24 cellular contexts compared by ENCODE assay signal in genomic region chr1:57204091-57204490, GRCh38.
A peak's percentile ranks its signal among the peaks of the same experiment; 100 is the strongest.
DNase-seq lines count a peak whose midpoint lies in the region; ATAC-seq and TF ChIP-seq lines count a peak whose summit lies in the region.
"Had no signal": no experiment of that assay in that cellular context is flagged by ENCODE, and none has a peak within 500 bp of the region (broad histone marks: within the 10 kb centered on the region; RNA-seq: fewer than 3 reads in every experiment).

No MANE protein-coding gene starts in this region.

- H3K4me3 ChIP-seq in neuronal stem cell (ENCODE audit: low read length in 2 of 2) (no peak overlapping the region), left lung (no peak overlapping the region)
- H3K4me3 ChIP-seq: HAP-1, MG63, SJCRH30 had no signal

- H3K27me3 Mint-ChIP-seq in activated T-cell treated with anti-CD3 and anti-CD28 coated beads, Interleukin-2, amount 50 U/mL, for 72 hours (ENCODE audit: low read depth): no peaks in the 10 kb centered on the region
- H3K27me3 Mint-ChIP-seq in activated T-helper 17 cell treated with anti-CD3 and anti-CD28 coated beads, Interleukin-2, amount 50 U/mL, for 72 hours: no peaks in the 10 kb centered on the region
- H3K27me3 Mint-ChIP-seq: CD4-positive, CD25-positive, alpha-beta regulatory T cell had no signal

- H3K36me3 ChIP-seq in neuronal stem cell (replicated peaks in 1 of 2; ENCODE audit: control insufficient read depth in 2 of 2, insufficient read depth in 2 of 2, low read length in 2 of 2) (no peaks in the 10 kb centered on the region), left lung (no peaks in the 10 kb centered on the region)
- H3K36me3 ChIP-seq: BE2C, HAP-1, MG63, SJCRH30 had no signal

- H2AK5ac ChIP-seq in neuronal stem cell (ENCODE audit: low read depth, low read length): no peak overlapping the region

- H3K4me1 Mint-ChIP-seq in activated T-cell treated with anti-CD3 and anti-CD28 coated beads, Interleukin-2, amount 50 U/mL, for 72 hours (ENCODE audit: low read depth): no peaks in the 10 kb centered on the region
- no peaks in the 10 kb centered on the region for H3K4me1 Mint-ChIP-seq in activated T-helper 17 cell treated with anti-CD3 and anti-CD28 coated beads, Interleukin-2, amount 50 U/mL, for 72 hours

- H3K27ac Mint-ChIP-seq in activated T-cell treated with anti-CD3 and anti-CD28 coated beads, Interleukin-2, amount 50 U/mL, for 72 hours: peak overlapping the region; percentile 25
- H3K27ac Mint-ChIP-seq in activated T-helper 17 cell treated with anti-CD3 and anti-CD28 coated beads, Interleukin-2, amount 50 U/mL, for 72 hours: no peak overlapping the region
- H3K27ac Mint-ChIP-seq: CD4-positive, CD25-positive, alpha-beta regulatory T cell; HFFc6 had no signal

- in situ Hi-C loops in GM13977 (cut with MboI; ENCODE audit: low pct_unique_long_range_greater_than_20kb, low sequenced_read_pairs, unreplicated experiment): no loop called here

- peak overlapping the region; percentile 69 for H3K27ac ChIP-seq in neuronal stem cell (replicated peaks; ENCODE audit: low read length)
- H3K27ac ChIP-seq in left lung: no peak overlapping the region
- H3K27ac ChIP-seq: 22Rv1, SJCRH30 had no signal

- H4K8ac ChIP-seq in neuronal stem cell (ENCODE audit: low read depth, low read length): no peak overlapping the region

- no CpG with 5 or more reads among the region's 3 CpGs for WGBS in neuronal stem cell (ENCODE audit: extremely low coverage in 2 of 2, insufficient read length in 2 of 2, insufficient replicate concordance in 1 of 2), 2 donors

- no peaks in the 10 kb centered on the region for H3K36me3 Mint-ChIP-seq in activated T-cell treated with anti-CD3 and anti-CD28 coated beads, Interleukin-2, amount 50 U/mL, for 72 hours (ENCODE audit: insufficient read depth in 2 of 2)
- no peaks in the 10 kb centered on the region for H3K36me3 Mint-ChIP-seq in activated T-helper 17 cell treated with anti-CD3 and anti-CD28 coated beads, Interleukin-2, amount 50 U/mL, for 72 hours (ENCODE audit: low read depth)
- H3K36me3 Mint-ChIP-seq: CD4-positive, CD25-positive, alpha-beta regulatory T cell had no signal

- no peak overlapping the region for H2BK12ac ChIP-seq in neuronal stem cell (ENCODE audit: low read length)

- no peak overlapping the region for H3K4ac ChIP-seq in neuronal stem cell (ENCODE audit: low read length)

- H3K4me3 Mint-ChIP-seq in activated T-cell treated with anti-CD3 and anti-CD28 coated beads, Interleukin-2, amount 50 U/mL, for 72 hours: no peak overlapping the region
- H3K4me3 Mint-ChIP-seq in activated T-helper 17 cell treated with anti-CD3 and anti-CD28 coated beads, Interleukin-2, amount 50 U/mL, for 72 hours: no peak overlapping the region
- H3K4me3 Mint-ChIP-seq: CD4-positive, CD25-positive, alpha-beta regulatory T cell; HFFc6 had no signal

- H3K9ac ChIP-seq in neuronal stem cell (ENCODE audit: low read depth, low read length, poor library complexity): no peak overlapping the region

- H2BK120ac ChIP-seq in neuronal stem cell (ENCODE audit: low read depth, low read length): no peak overlapping the region

- H3K18ac ChIP-seq in neuronal stem cell (ENCODE audit: low read length): no peak overlapping the region

- H3K4me1 ChIP-seq in neuronal stem cell (ENCODE audit: control insufficient read depth in 2 of 2, insufficient read depth in 1 of 2, low read depth in 1 of 2, low read length in 2 of 2): peaks cover 10 to 20% of the 10 kb centered on the region in 2 donors
- H3K4me1 ChIP-seq in left lung: no peaks in the 10 kb centered on the region
- H3K4me1 ChIP-seq: BE2C, HAP-1, SJCRH30 had no signal

- H2BK15ac ChIP-seq in neuronal stem cell (ENCODE audit: low read length): no peak overlapping the region

- TF ChIP-seq CTCF in GM13977 (IDR thresholded peaks at IDR 0.05; ENCODE audit: extremely low read depth, insufficient read depth, missing control alignments) (no peak), left lung (IDR thresholded peaks at IDR 0.05) (no peak)

- H3K9me3 Mint-ChIP-seq in activated T-cell treated with anti-CD3 and anti-CD28 coated beads, Interleukin-2, amount 50 U/mL, for 72 hours: no peaks in the 10 kb centered on the region
- H3K9me3 Mint-ChIP-seq in activated T-helper 17 cell treated with anti-CD3 and anti-CD28 coated beads, Interleukin-2, amount 50 U/mL, for 72 hours: no peaks in the 10 kb centered on the region

- no peak overlapping the region for H3K23ac ChIP-seq in neuronal stem cell (ENCODE audit: low read depth, low read length, poor library complexity)

- no peak overlapping the region for H3K4me2 ChIP-seq in neuronal stem cell (ENCODE audit: insufficient read depth, low read length, poor library complexity, severe bottlenecking)

- intact Hi-C loops in left lung (cut with DNase I): no loop called here

- H3K27me3 ChIP-seq in neuronal stem cell (ENCODE audit: control insufficient read depth in 3 of 3, insufficient read depth in 3 of 3, low read depth in 1 of 3, low read length in 3 of 3) (no peaks in the 10 kb centered on the region), left lung (no peaks in the 10 kb centered on the region)
- H3K27me3 ChIP-seq: BE2C, MG63, SJCRH30 had no signal

- H3K9me3 ChIP-seq in neuronal stem cell (replicated peaks in 1 of 2; ENCODE audit: control insufficient read depth in 2 of 2, insufficient read depth in 1 of 2, low read depth in 1 of 2, low read length in 2 of 2): peaks cover 0 to 3% of the 10 kb centered on the region in 2 donors
- no peaks in the 10 kb centered on the region for H3K9me3 ChIP-seq in left lung
- H3K9me3 ChIP-seq: BE2C, HAP-1, MG63, SJCRH30 had no signal

- H3K14ac ChIP-seq in neuronal stem cell (ENCODE audit: low read length): no peak overlapping the region

- H3K79me1 ChIP-seq in neuronal stem cell (ENCODE audit: low read depth, low read length): no peaks in the 10 kb centered on the region

- no peak overlapping the region for H4K91ac ChIP-seq in neuronal stem cell (ENCODE audit: low read depth, low read length, poor library complexity)

- no peak for DNase-seq in activated T-cell treated with anti-CD3 and anti-CD28 coated beads, Interleukin-2, amount 50 U/mL, for 72 hours
- DNase-seq in activated T-cell treated with anti-CD3 and anti-CD28 coated beads, Interleukin-2, amount 50 U/mL, for 1 hour: no peak
- peak; percentile 37 for DNase-seq in GM13977 (ENCODE audit: low spot score)
- DNase-seq in neuronal stem cell (ENCODE audit: low spot score): no peak
- no peak for DNase-seq in C1 segment of cervical spinal cord (lab: John Stamatoyannopoulos, UW)
- no peak for DNase-seq in left lung
- DNase-seq: BE2C; CD4-positive, CD25-positive, alpha-beta regulatory T cell; GDM1; GOT3; HFFc6; KBM-7; MG63; NCI-H2029; NCI-H446; NCI-H524 treated with DMSO at 0.1 percent for 48 hours; NCI-H774; PC-3; SJCRH30 had no signal

- no peak for ATAC-seq in activated T-cell treated with anti-CD3 and anti-CD28 coated beads, Interleukin-2, amount 50 U/mL, for 72 hours (replicated peaks in 1 of 2)
- peak; percentile 20 for ATAC-seq in activated T-helper 17 cell treated with anti-CD3 and anti-CD28 coated beads, Interleukin-2, amount 50 U/mL, for 72 hours (replicated peaks)
- ATAC-seq in left lung: no peak
- no peak for ATAC-seq in GM21390 (IDR thresholded peaks at IDR 0.05; ENCODE audit: unreplicated experiment)
- ATAC-seq: PC-3, SK-N-SH treated with all-trans-retinoic acid at 6 μM for 48 hours had no signal

- no peak overlapping the region for H2BK5ac ChIP-seq in neuronal stem cell (ENCODE audit: low read length)

- no peak overlapping the region for H2AFZ ChIP-seq in neuronal stem cell (ENCODE audit: low read length)
